In genomic region chr6:161418458-161418945, GRCh38 we compare ENCODE assay signal across 8 cellular contexts.
A peak's percentile ranks its signal among the peaks of the same experiment; 100 is the strongest.
DNase-seq lines count a peak whose midpoint lies in the region; ATAC-seq, FAIRE-seq and TF ChIP-seq lines count a peak whose summit lies in the region.

No MANE protein-coding gene starts in this region.

- no peak overlapping the region for H3K9ac ChIP-seq in mammary epithelial cell (ENCODE audit: insufficient read depth, low read length)
- no peak overlapping the region for H3K9ac ChIP-seq in kidney (ENCODE audit: low read length in 2 of 2)

- dilution Hi-C loops in mammary epithelial cell (cut with HindIII; ENCODE audit: low sequenced_read_pairs): no loop called here

- in situ Hi-C loops in Caki2 (cut with HindIII; ENCODE audit: low pct_unique_long_range_greater_than_20kb, low sequenced_read_pairs) (no loop called here), mammary epithelial cell (cut with MboI; ENCODE audit: low sequenced_read_pairs in 2 of 2) (loop anchor here in 1 of 2 donors (25.0 kb wide), 1 partner anchor 694 kb away; no protein-coding TSS in a partner anchor)

- TF ChIP-seq POLR2A in stomach (IDR thresholded peaks at IDR 0.05): no peak

- H3K4me1 ChIP-seq in mammary epithelial cell (ENCODE audit: insufficient read depth, low read length) (peaks cover 3% of the 10 kb centered on the region), kidney (ENCODE audit: control insufficient read depth in 1 of 2, insufficient read depth in 1 of 2, low read depth in 1 of 2, low read length in 2 of 2) (peaks cover 11 to 16% of the 10 kb centered on the region in 2 donors), stomach (peaks cover 0 to 11% (median 0%) of the 10 kb centered on the region in 4 donors)

- H3K4me3 ChIP-seq in mammary epithelial cell (replicated peaks in 1 of 3; ENCODE audit: insufficient read depth in 1 of 3, low read depth in 2 of 3, low read length in 3 of 3) (no peak overlapping the region), kidney (ENCODE audit: low read length in 2 of 2) (no peak overlapping the region), stomach (no peak overlapping the region)

- intact Hi-C loops in mammary epithelial cell (cut with micrococcal nuclease) (loop anchor here (1.0 to 2.0 kb wide), 3 partner anchors 24 to 276 kb away; no protein-coding TSS in a partner anchor), kidney (cut with DNase I) (no loop called here), stomach (cut with DNase I; ENCODE audit: low total_unique reads) (no loop called here)

- no peak for TF ChIP-seq EP300 in stomach (IDR thresholded peaks at IDR 0.05)

- no TSS peak for BruUV-seq in mammary epithelial cell (replicated peaks; lab: Mats Ljungman, UMichigan)

- peak; percentile 62 for DNase-seq in Caki2 (ENCODE audit: low read depth)
- DNase-seq in NOMO-1 treated with DMSO at 0.1 percent for 48 hours (lab: John Stamatoyannopoulos, UW; ENCODE audit: unreplicated experiment): peak; percentile 46
- DNase-seq in mammary epithelial cell: peak; percentile 61
- no peak for DNase-seq in kidney
- DNase-seq in stomach: no peak

- no peak overlapping the region for H3K27ac ChIP-seq in mammary epithelial cell (ENCODE audit: insufficient read depth, low read depth, low read length)
- H3K27ac ChIP-seq in kidney (ENCODE audit: low read depth in 2 of 2, low read length in 2 of 2): no peak overlapping the region
- no peak overlapping the region for H3K27ac ChIP-seq in stomach

- no peaks in the 10 kb centered on the region for H4K20me1 ChIP-seq in mammary epithelial cell (ENCODE audit: insufficient read depth, low read length)

- H3K27me3 ChIP-seq in mammary epithelial cell (ENCODE audit: insufficient read depth, low read length) (no peaks in the 10 kb centered on the region), stomach (no peaks in the 10 kb centered on the region)

- TF ChIP-seq CTCF in mammary epithelial cell (conservative IDR thresholded peaks at IDR 0.05 in 1 of 2, IDR thresholded peaks at IDR 0.05 in 1 of 2; ENCODE audit: extremely low read depth in 1 of 2, insufficient read depth in 1 of 2, low read depth in 1 of 2, low read length in 2 of 2) (peak; percentile 60 to 67), kidney (IDR thresholded peaks at IDR 0.05; ENCODE audit: borderline replicate concordance, extremely low read depth, insufficient read depth) (peak; percentile 80), stomach (IDR thresholded peaks at IDR 0.05) (peak in 5 of 7 experiments; percentile 24 to 68 (median 64))

- ATAC-seq in GM18867 (IDR thresholded peaks at IDR 0.05; ENCODE audit: unreplicated experiment) (peak; percentile 74), HG03520 (IDR thresholded peaks at IDR 0.05; ENCODE audit: unreplicated experiment) (peak; percentile 69), HG03135 (IDR thresholded peaks at IDR 0.05; ENCODE audit: unreplicated experiment) (no peak)

- 36% methylated on average over 7 of the region's 7 CpGs for WGBS in mammary epithelial cell (ENCODE audit: low coverage, missing lambda C conversion rate)
- 13 to 18% (median 17%) methylated on average over 7 of the region's 7 CpGs for WGBS in stomach, 5 donors

- H3K79me2 ChIP-seq in mammary epithelial cell (ENCODE audit: insufficient read depth, low read length): no peaks in the 10 kb centered on the region

- CTCF ChIA-PET in mammary epithelial cell (lab: Charles Lee; ENCODE audit: low non-redundant PET): interaction anchor here (0.5 to 1.0 kb wide), 13 partner anchors 10 to 1152 kb away, joined by 3 to 8 read pairs (median 4); no protein-coding TSS in a partner anchor

- no peak overlapping the region for H3K4me2 ChIP-seq in mammary epithelial cell (ENCODE audit: insufficient read depth, low read depth, low read length)

- FAIRE-seq in kidney (lab: Jason Lieb, UNC): peak; percentile 98

- H2AFZ ChIP-seq in mammary epithelial cell (ENCODE audit: low read depth, low read length): peak overlapping the region; percentile 50

- H3K36me3 ChIP-seq in mammary epithelial cell (ENCODE audit: insufficient read depth, low read length) (no peaks in the 10 kb centered on the region), kidney (ENCODE audit: control insufficient read depth in 1 of 2, insufficient read depth in 2 of 2, low read length in 2 of 2) (no peaks in the 10 kb centered on the region), stomach (no peaks in the 10 kb centered on the region)

- no peaks in the 10 kb centered on the region for H3K9me3 ChIP-seq in mammary epithelial cell (replicated peaks; ENCODE audit: insufficient read depth, low read length)
- no peaks in the 10 kb centered on the region for H3K9me3 ChIP-seq in kidney (ENCODE audit: control insufficient read depth in 1 of 2, low read length in 2 of 2)
- no peaks in the 10 kb centered on the region for H3K9me3 ChIP-seq in stomach

Comparison
In these comparisons a context has a peak if more than half of its experiments do, and no peak if none do; other contexts are left out.
1. DNase-seq: peak in Caki2 (single experiment), NOMO-1 treated with DMSO at 0.1 percent for 48 hours (single experiment) and mammary epithelial cell (single experiment); none in kidney (single experiment) and stomach (single experiment).
2. Peak in every context shown above with its lines, with median percentiles within 50 percentile points of each other: CTCF ChIP-seq.